In genomic region chr15:38088971-38089370, GRCh38 we compare ENCODE assay signal across 26 cellular contexts.
"Had no signal": no experiment of that assay in that cellular context is flagged by ENCODE, and none has a peak within 500 bp of the region (broad histone marks: within the 10 kb centered on the region; RNA-seq: fewer than 3 reads in every experiment).

No MANE protein-coding gene starts in this region.

- H3K36me3 Mint-ChIP-seq: activated CD4-positive, alpha-beta memory T cell treated with anti-CD3 and anti-CD28 coated beads for 36 hours; activated naive CD4-positive, alpha-beta T cell treated with anti-CD3 and anti-CD28 coated beads, Interleukin-2, amount 50 U/mL, for 72 hours; T-cell had no signal

- H3K27me3 ChIP-seq: breast epithelium had no signal

- H3K9me3 ChIP-seq: breast epithelium had no signal

- H3K27ac Mint-ChIP-seq: activated CD4-positive, alpha-beta memory T cell treated with anti-CD3 and anti-CD28 coated beads for 36 hours; activated CD4-positive, alpha-beta T cell treated with anti-CD3 and anti-CD28 coated beads, Interleukin-2, amount 10 ng/mL, durations not matched to agents 7 days and 5 days; activated naive CD4-positive, alpha-beta T cell treated with anti-CD3 and anti-CD28 coated beads, Interleukin-2, amount 50 U/mL, for 72 hours; activated naive CD8-positive, alpha-beta T cell treated with anti-CD3 and anti-CD28 coated beads, Interleukin-2, amount 50 U/mL, for 24 hours; T-cell had no signal

- H3K36me3 ChIP-seq: breast epithelium had no signal

- H3K4me3 ChIP-seq: breast epithelium had no signal

- ATAC-seq: activated naive CD4-positive, alpha-beta T cell treated with anti-CD3 and anti-CD28 coated beads, Interleukin-2, amount 50 U/mL, for 72 hours; activated naive CD8-positive, alpha-beta T cell treated with anti-CD3 and anti-CD28 coated beads, Interleukin-2, amount 50 U/mL, for 24 hours; activated T-cell treated with anti-CD3 and anti-CD28 coated beads, Interleukin-2, amount 50 U/mL, for 4 hours; T-cell had no signal

- H3K9me3 Mint-ChIP-seq: activated CD4-positive, alpha-beta memory T cell treated with anti-CD3 and anti-CD28 coated beads for 36 hours; activated CD4-positive, alpha-beta T cell treated with anti-CD3 and anti-CD28 coated beads, Interleukin-2, amount 10 ng/mL, durations not matched to agents 7 days and 5 days; activated naive CD8-positive, alpha-beta T cell treated with anti-CD3 and anti-CD28 coated beads, Interleukin-2, amount 50 U/mL, for 24 hours; activated T-cell treated with anti-CD3 and anti-CD28 coated beads, Interleukin-2, amount 50 U/mL, for 4 hours; T-cell had no signal

- H3K4me3 Mint-ChIP-seq: activated CD4-positive, alpha-beta memory T cell treated with anti-CD3 and anti-CD28 coated beads for 36 hours; activated CD4-positive, alpha-beta T cell treated with anti-CD3 and anti-CD28 coated beads, Interleukin-2, amount 10 ng/mL, durations not matched to agents 7 days and 5 days; activated naive CD8-positive, alpha-beta T cell treated with anti-CD3 and anti-CD28 coated beads, Interleukin-2, amount 50 U/mL, for 24 hours; activated T-cell treated with anti-CD3 and anti-CD28 coated beads, Interleukin-2, amount 50 U/mL, for 4 hours; T-cell had no signal

- DNase-seq: activated CD4-positive, alpha-beta memory T cell treated with anti-CD3 and anti-CD28 coated beads for 36 hours; activated CD4-positive, alpha-beta T cell treated with anti-CD3 and anti-CD28 coated beads, Interleukin-2, amount 10 ng/mL, durations not matched to agents 7 days and 5 days; activated CD4-positive, CD25-positive, alpha-beta regulatory T cell; activated CD8-positive, alpha-beta memory T cell treated with anti-CD3 and anti-CD28 coated beads for 24 hours; activated effector memory CD4-positive, alpha-beta T cell treated with anti-CD3 and anti-CD28 coated beads, Interleukin-2, amount 50 U/mL, for 16 hours; activated naive CD4-positive, alpha-beta T cell treated with Interleukin-2 at 50 U/mL for 16 hours; activated naive CD8-positive, alpha-beta T cell treated with anti-CD3 and anti-CD28 coated beads, Interleukin-2, amount 50 U/mL, for 24 hours; activated T-cell treated with anti-CD3 and anti-CD28 coated beads, Interleukin-2, amount 50 U/mL, for 4 hours; amniotic stem cell; caudate nucleus; Karpas-422; MM.1S; NCI-H1105; NCI-H1436; NCI-H1694 treated with DMSO at 0.1 percent for 48 hours; NCI-H2029 treated with DMSO at 0.1 percent for 48 hours; NCI-H345; NCI-H510A; NCI-H526 treated with DMSO at 0.1 percent for 48 hours; NCI-H82; SIG-M5; T-cell; T-helper 2 cell had no signal

- H3K27ac ChIP-seq: breast epithelium, VCaP had no signal

- H3K4me1 ChIP-seq: breast epithelium had no signal
